ENCODE assay signal across 2 cellular contexts in genomic region chr2:217216982-217217381, GRCh38.
A peak's percentile ranks its signal among the peaks of the same experiment; 100 is the strongest.
TF ChIP-seq lines count a peak whose summit lies in the region.

No MANE protein-coding gene starts in this region.

TF ChIP-seq in HepG2, 621 proteins besides CTCF, POLR2A, EP300 and RAD21 (continued from another document):
- TF ChIP-seq ZNF101 (CRISPR knock-in tag; IDR thresholded peaks at IDR 0.05; ENCODE audit: borderline replicate concordance, low read depth), result no peak
- no peak for TF ChIP-seq GABPB1 (CRISPR knock-in tag; IDR thresholded peaks at IDR 0.05)
- peak; percentile 88 for TF ChIP-seq MAFF (IDR thresholded peaks at IDR 0.05; ENCODE audit: low read depth, low read length)
- no peak for TF ChIP-seq PHF8 (CRISPR knock-in tag; IDR thresholded peaks at IDR 0.05)
- TF ChIP-seq ARID2 (CRISPR knock-in tag; IDR thresholded peaks at IDR 0.05; ENCODE audit: borderline replicate concordance), result no peak
- TF ChIP-seq NFE2L1 (CRISPR knock-in tag; IDR thresholded peaks at IDR 0.05; ENCODE audit: borderline replicate concordance), result no peak
- TF ChIP-seq MAFK (conservative IDR thresholded peaks at IDR 0.05 in 1 of 2, IDR thresholded peaks at IDR 0.05 in 1 of 2; ENCODE audit: low read length in 2 of 2), result peak; percentile 91 to 94
- TF ChIP-seq SUZ12 (IDR thresholded peaks at IDR 0.05; ENCODE audit: low read depth, low read length), result no peak
TF ChIP-seq in HepG2: peak in this region for 2.

TF ChIP-seq in GM12878, 131 proteins besides CTCF, POLR2A, EP300 and RAD21 (continued from another document):
- no peak for TF ChIP-seq USF1 (IDR thresholded peaks at IDR 0.05; ENCODE audit: borderline replicate concordance, extremely low read length, insufficient read depth, low read depth, low read length)
- no peak for TF ChIP-seq SREBF2 (IDR thresholded peaks at IDR 0.05; ENCODE audit: low read length)
- TF ChIP-seq POU2F2 (IDR thresholded peaks at IDR 0.05; ENCODE audit: borderline replicate concordance, low read depth, low read length), result no peak
- no peak for TF ChIP-seq SPI1 (IDR thresholded peaks at IDR 0.05; ENCODE audit: borderline replicate concordance, insufficient read depth, low read depth, low read length)
- no peak for TF ChIP-seq SP1 (IDR thresholded peaks at IDR 0.05; ENCODE audit: low read depth, low read length)
- TF ChIP-seq, protein P1, sequence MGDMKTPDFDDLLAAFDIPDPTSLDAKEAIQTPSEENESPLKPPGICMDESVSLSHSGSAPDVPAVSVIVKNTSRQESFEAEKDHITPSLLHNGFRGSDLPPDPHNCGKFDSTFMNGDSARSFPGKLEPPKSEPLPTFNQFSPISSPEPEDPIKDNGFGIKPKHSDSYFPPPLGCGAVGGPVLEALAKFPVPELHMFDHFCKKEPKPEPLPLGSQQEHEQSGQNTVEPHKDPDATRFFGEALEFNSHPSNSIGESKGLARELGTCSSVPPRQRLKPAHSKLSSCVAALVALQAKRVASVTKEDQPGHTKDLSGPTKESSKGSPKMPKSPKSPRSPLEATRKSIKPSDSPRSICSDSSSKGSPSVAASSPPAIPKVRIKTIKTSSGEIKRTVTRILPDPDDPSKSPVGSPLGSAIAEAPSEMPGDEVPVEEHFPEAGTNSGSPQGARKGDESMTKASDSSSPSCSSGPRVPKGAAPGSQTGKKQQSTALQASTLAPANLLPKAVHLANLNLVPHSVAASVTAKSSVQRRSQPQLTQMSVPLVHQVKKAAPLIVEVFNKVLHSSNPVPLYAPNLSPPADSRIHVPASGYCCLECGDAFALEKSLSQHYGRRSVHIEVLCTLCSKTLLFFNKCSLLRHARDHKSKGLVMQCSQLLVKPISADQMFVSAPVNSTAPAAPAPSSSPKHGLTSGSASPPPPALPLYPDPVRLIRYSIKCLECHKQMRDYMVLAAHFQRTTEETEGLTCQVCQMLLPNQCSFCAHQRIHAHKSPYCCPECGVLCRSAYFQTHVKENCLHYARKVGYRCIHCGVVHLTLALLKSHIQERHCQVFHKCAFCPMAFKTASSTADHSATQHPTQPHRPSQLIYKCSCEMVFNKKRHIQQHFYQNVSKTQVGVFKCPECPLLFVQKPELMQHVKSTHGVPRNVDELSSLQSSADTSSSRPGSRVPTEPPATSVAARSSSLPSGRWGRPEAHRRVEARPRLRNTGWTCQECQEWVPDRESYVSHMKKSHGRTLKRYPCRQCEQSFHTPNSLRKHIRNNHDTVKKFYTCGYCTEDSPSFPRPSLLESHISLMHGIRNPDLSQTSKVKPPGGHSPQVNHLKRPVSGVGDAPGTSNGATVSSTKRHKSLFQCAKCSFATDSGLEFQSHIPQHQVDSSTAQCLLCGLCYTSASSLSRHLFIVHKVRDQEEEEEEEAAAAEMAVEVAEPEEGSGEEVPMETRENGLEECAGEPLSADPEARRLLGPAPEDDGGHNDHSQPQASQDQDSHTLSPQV (IDR thresholded peaks at IDR 0.05), result no peak
- no peak for TF ChIP-seq POLR2AphosphoS2 (IDR thresholded peaks at IDR 0.05; ENCODE audit: low read depth, low read length)
- TF ChIP-seq, protein P2, sequence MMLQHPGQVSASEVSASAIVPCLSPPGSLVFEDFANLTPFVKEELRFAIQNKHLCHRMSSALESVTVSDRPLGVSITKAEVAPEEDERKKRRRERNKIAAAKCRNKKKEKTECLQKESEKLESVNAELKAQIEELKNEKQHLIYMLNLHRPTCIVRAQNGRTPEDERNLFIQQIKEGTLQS (IDR thresholded peaks at IDR 0.05; ENCODE audit: borderline replicate concordance, extremely low read depth, low read depth, low read length), result no peak
- TF ChIP-seq KLF5 (IDR thresholded peaks at IDR 0.05; ENCODE audit: partially characterized antibody), result no peak
- no peak for TF ChIP-seq ZNF217 (IDR thresholded peaks at IDR 0.05)
- no peak for TF ChIP-seq NFIC (IDR thresholded peaks at IDR 0.05; ENCODE audit: low read depth, low read length)
